Comparison of ENCODE assay signal across 25 cellular contexts in genomic region chr15:30865257-30865656, GRCh38. TPM values are rescaled to one million over a fixed set of nuclear protein-coding genes. Genes with fewer than 3 reads are reported as not detected.
DNase-seq lines count a peak whose midpoint lies in the region; ATAC-seq and FAIRE-seq lines count a peak whose summit lies in the region.
"Had no signal": no experiment of that assay in that cellular context is flagged by ENCODE, and none has a peak within 500 bp of the region (broad histone marks: within the 10 kb centered on the region; RNA-seq: fewer than 3 reads in every experiment).

No MANE protein-coding gene starts in this region.

- H3K27me3 ChIP-seq in small intestine (ENCODE audit: control insufficient read depth in 2 of 2, insufficient read depth in 2 of 2, low read length in 2 of 2) = no peaks in the 10 kb centered on the region

- no peak overlapping the region for H3K27ac Mint-ChIP-seq in activated naive CD4-positive, alpha-beta T cell treated with anti-CD3 and anti-CD28 coated beads, Interleukin-2, amount 10 ng/mL, durations not matched to agents 7 days and 5 days
- H3K27ac Mint-ChIP-seq: B cell, HFFc6, T-cell had no signal

- DNase-seq in DMS153 (lab: John Stamatoyannopoulos, UW) (peak; percentile 17), DMS153 treated with DMSO at 0.1 percent for 48 hours (lab: John Stamatoyannopoulos, UW; ENCODE audit: unreplicated experiment) (no peak), NCI-H1417 (lab: John Stamatoyannopoulos, UW) (peak in 2 of 3 experiments; percentile 65 to 85), NCI-H748 (lab: John Stamatoyannopoulos, UW; ENCODE audit: unreplicated experiment) (peak; percentile 86), small intestine (peak; percentile 58)
- no peak for DNase-seq in activated naive CD4-positive, alpha-beta T cell treated with anti-CD3 and anti-CD28 coated beads, Interleukin-2, amount 10 ng/mL, durations not matched to agents 7 days and 5 days
- DNase-seq: Caco-2, HFFc6, IMR-90, NCI-H1048, NCI-H187 treated with DMSO at 0.1 percent for 48 hours, NCI-H446 treated with DMSO at 0.1 percent for 48 hours, NCI-H82, RPMI8226, SIG-M5, T-cell, T-helper 9 cell had no signal

- no peaks in the 10 kb centered on the region for H3K36me3 ChIP-seq in small intestine (ENCODE audit: control insufficient read depth in 2 of 2, insufficient read depth in 2 of 2, low read length in 2 of 2)

- H3K4me3 ChIP-seq in small intestine (ENCODE audit: low read depth in 1 of 2, low read length in 2 of 2) = no peak overlapping the region

- peaks cover 4% of the 10 kb centered on the region in 2 donors for H3K4me1 ChIP-seq in small intestine (ENCODE audit: control insufficient read depth in 2 of 2, insufficient read depth in 1 of 2, low read depth in 1 of 2, low read length in 1 of 2)
- H3K4me1 ChIP-seq: Caco-2 had no signal

- CTCF ChIA-PET in activated naive CD4-positive, alpha-beta T cell treated with anti-CD3 and anti-CD28 coated beads, Interleukin-2, amount 10 ng/mL, durations not matched to agents 7 days and 5 days (lab: Charles Lee) = no interaction called here

- H3K4me3 Mint-ChIP-seq in activated naive CD4-positive, alpha-beta T cell treated with anti-CD3 and anti-CD28 coated beads, Interleukin-2, amount 10 ng/mL, durations not matched to agents 7 days and 5 days = no peak overlapping the region
- H3K4me3 Mint-ChIP-seq: B cell, HFFc6, T-cell had no signal

- ATAC-seq in GM18873 (IDR thresholded peaks at IDR 0.05; ENCODE audit: low FRiP score, unreplicated experiment) (no peak), GM18867 (IDR thresholded peaks at IDR 0.05; ENCODE audit: unreplicated experiment) (no peak)
- ATAC-seq: SK-N-SH treated with all-trans-retinoic acid at 6 μM for 48 hours, T-cell had no signal

- H3K27me3 Mint-ChIP-seq in activated naive CD4-positive, alpha-beta T cell treated with anti-CD3 and anti-CD28 coated beads, Interleukin-2, amount 10 ng/mL, durations not matched to agents 7 days and 5 days = peaks cover 7% of the 10 kb centered on the region
- H3K27me3 Mint-ChIP-seq: B cell, T-cell had no signal

- no peak overlapping the region for H3K27ac ChIP-seq in small intestine (ENCODE audit: low read depth in 1 of 2, low read length in 1 of 2)
- H3K27ac ChIP-seq: 22Rv1 had no signal

- FAIRE-seq in small intestine (lab: Jason Lieb, UNC) = peak; percentile 15
- FAIRE-seq: GM12892, GM18507, H54 had no signal

- H3K9me3 Mint-ChIP-seq in activated naive CD4-positive, alpha-beta T cell treated with anti-CD3 and anti-CD28 coated beads, Interleukin-2, amount 10 ng/mL, durations not matched to agents 7 days and 5 days = no peaks in the 10 kb centered on the region
- H3K9me3 Mint-ChIP-seq: HFFc6, T-cell had no signal

- H3K9me3 ChIP-seq in small intestine (ENCODE audit: control insufficient read depth, low read depth) = no peaks in the 10 kb centered on the region
- H3K9me3 ChIP-seq: Caco-2 had no signal

- no peaks in the 10 kb centered on the region for H3K4me1 Mint-ChIP-seq in activated naive CD4-positive, alpha-beta T cell treated with anti-CD3 and anti-CD28 coated beads, Interleukin-2, amount 10 ng/mL, durations not matched to agents 7 days and 5 days
- H3K4me1 Mint-ChIP-seq: B cell, T-cell had no signal

- H3K36me3 Mint-ChIP-seq in activated naive CD4-positive, alpha-beta T cell treated with anti-CD3 and anti-CD28 coated beads, Interleukin-2, amount 10 ng/mL, durations not matched to agents 7 days and 5 days = no peaks in the 10 kb centered on the region
- H3K36me3 Mint-ChIP-seq: T-cell had no signal

RNA-seq across cellular contexts. Expression of gene FAN1, which starts 38.5 kb away (rescaled TPM):
- polyA plus RNA-seq in small intestine = 1 to 10 TPM; 3.2 to 9.2 (median 8.4) TPM

Comparison
In these comparisons a context has a peak if more than half of its experiments do, and no peak if none do; other contexts are left out.
1. DNase-seq: peak in DMS153 (single experiment), NCI-H1417 (2 of 3), NCI-H748 (single experiment) and small intestine (single experiment); none in DMS153 treated with DMSO at 0.1 percent for 48 hours (single experiment) and activated naive CD4-positive, alpha-beta T cell treated with anti-CD3 and anti-CD28 coated beads, Interleukin-2, amount 10 ng/mL, durations not matched to agents 7 days and 5 days (single experiment).